Comparison of ENCODE assay signal across 2 cellular contexts in the genomic region with DNA sequence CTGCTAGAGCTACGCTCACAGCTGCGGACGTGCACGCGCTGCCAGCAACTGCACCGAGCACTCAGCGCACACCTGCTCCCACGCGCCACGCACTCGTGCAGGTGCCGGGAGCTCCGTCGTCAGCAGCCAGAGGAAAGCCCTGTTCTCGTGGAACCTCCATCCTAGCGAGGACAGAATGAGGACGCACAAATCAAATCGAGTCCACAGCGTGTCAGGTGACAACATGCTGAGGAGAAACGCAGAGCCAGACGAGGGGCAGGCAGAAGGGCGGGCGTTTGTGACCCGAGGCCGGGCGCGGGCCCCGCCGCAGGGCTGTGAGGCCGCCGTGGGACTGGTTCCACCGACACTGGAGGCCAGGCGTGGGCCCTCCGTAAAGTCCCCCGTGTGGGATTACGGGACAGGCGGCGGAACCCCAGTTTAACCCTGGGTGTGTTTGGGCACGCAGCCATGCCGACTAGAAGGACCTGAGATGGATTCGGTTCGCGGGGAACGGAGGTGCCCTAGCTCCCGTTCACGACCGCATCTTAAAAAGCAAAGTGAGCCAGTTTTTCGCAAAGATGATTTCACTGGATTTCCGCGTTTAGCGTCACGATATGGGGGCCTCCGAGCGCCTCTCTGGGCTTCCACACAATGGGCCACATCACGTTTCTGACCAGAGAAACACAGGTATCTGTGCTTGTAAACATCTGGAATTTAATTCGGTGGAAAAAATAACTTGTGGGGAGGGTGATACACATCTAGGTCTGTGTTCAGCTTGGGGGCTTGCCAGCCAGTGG.
TF ChIP-seq lines count a peak whose summit lies in the region.

No MANE protein-coding gene starts in this region.

TF ChIP-seq in GM23338, 12 proteins besides CTCF, POLR2A, EP300 and RAD21 (continues in another document):
- TF ChIP-seq ZNF331 (CRISPR knock-in tag; IDR thresholded peaks at IDR 0.05; ENCODE audit: low read depth) (no peak), POLR2AphosphoS5 (IDR thresholded peaks at IDR 0.05; ENCODE audit: low read depth) (no peak), STAT1 (IDR thresholded peaks at IDR 0.05; ENCODE audit: unreplicated experiment) (no peak), CREB1 (CRISPR knock-in tag; IDR thresholded peaks at IDR 0.05; ENCODE audit: low read depth) (no peak), EZH2phosphoT487 (IDR thresholded peaks at IDR 0.05; ENCODE audit: unreplicated experiment) (no peak), NANOG (IDR thresholded peaks at IDR 0.05; ENCODE audit: borderline replicate concordance) (no peak), ZNF114 (CRISPR knock-in tag; IDR thresholded peaks at IDR 0.05) (no peak), EZH2 (IDR thresholded peaks at IDR 0.05; ENCODE audit: low read depth, unreplicated experiment) (no peak), JUNB (IDR thresholded peaks at IDR 0.05; ENCODE audit: unreplicated experiment) (no peak)
- TF ChIP-seq, protein P1, sequence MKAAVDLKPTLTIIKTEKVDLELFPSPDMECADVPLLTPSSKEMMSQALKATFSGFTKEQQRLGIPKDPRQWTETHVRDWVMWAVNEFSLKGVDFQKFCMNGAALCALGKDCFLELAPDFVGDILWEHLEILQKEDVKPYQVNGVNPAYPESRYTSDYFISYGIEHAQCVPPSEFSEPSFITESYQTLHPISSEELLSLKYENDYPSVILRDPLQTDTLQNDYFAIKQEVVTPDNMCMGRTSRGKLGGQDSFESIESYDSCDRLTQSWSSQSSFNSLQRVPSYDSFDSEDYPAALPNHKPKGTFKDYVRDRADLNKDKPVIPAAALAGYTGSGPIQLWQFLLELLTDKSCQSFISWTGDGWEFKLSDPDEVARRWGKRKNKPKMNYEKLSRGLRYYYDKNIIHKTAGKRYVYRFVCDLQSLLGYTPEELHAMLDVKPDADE (IDR thresholded peaks at IDR 0.05) = no peak
- TF ChIP-seq, protein P2, sequence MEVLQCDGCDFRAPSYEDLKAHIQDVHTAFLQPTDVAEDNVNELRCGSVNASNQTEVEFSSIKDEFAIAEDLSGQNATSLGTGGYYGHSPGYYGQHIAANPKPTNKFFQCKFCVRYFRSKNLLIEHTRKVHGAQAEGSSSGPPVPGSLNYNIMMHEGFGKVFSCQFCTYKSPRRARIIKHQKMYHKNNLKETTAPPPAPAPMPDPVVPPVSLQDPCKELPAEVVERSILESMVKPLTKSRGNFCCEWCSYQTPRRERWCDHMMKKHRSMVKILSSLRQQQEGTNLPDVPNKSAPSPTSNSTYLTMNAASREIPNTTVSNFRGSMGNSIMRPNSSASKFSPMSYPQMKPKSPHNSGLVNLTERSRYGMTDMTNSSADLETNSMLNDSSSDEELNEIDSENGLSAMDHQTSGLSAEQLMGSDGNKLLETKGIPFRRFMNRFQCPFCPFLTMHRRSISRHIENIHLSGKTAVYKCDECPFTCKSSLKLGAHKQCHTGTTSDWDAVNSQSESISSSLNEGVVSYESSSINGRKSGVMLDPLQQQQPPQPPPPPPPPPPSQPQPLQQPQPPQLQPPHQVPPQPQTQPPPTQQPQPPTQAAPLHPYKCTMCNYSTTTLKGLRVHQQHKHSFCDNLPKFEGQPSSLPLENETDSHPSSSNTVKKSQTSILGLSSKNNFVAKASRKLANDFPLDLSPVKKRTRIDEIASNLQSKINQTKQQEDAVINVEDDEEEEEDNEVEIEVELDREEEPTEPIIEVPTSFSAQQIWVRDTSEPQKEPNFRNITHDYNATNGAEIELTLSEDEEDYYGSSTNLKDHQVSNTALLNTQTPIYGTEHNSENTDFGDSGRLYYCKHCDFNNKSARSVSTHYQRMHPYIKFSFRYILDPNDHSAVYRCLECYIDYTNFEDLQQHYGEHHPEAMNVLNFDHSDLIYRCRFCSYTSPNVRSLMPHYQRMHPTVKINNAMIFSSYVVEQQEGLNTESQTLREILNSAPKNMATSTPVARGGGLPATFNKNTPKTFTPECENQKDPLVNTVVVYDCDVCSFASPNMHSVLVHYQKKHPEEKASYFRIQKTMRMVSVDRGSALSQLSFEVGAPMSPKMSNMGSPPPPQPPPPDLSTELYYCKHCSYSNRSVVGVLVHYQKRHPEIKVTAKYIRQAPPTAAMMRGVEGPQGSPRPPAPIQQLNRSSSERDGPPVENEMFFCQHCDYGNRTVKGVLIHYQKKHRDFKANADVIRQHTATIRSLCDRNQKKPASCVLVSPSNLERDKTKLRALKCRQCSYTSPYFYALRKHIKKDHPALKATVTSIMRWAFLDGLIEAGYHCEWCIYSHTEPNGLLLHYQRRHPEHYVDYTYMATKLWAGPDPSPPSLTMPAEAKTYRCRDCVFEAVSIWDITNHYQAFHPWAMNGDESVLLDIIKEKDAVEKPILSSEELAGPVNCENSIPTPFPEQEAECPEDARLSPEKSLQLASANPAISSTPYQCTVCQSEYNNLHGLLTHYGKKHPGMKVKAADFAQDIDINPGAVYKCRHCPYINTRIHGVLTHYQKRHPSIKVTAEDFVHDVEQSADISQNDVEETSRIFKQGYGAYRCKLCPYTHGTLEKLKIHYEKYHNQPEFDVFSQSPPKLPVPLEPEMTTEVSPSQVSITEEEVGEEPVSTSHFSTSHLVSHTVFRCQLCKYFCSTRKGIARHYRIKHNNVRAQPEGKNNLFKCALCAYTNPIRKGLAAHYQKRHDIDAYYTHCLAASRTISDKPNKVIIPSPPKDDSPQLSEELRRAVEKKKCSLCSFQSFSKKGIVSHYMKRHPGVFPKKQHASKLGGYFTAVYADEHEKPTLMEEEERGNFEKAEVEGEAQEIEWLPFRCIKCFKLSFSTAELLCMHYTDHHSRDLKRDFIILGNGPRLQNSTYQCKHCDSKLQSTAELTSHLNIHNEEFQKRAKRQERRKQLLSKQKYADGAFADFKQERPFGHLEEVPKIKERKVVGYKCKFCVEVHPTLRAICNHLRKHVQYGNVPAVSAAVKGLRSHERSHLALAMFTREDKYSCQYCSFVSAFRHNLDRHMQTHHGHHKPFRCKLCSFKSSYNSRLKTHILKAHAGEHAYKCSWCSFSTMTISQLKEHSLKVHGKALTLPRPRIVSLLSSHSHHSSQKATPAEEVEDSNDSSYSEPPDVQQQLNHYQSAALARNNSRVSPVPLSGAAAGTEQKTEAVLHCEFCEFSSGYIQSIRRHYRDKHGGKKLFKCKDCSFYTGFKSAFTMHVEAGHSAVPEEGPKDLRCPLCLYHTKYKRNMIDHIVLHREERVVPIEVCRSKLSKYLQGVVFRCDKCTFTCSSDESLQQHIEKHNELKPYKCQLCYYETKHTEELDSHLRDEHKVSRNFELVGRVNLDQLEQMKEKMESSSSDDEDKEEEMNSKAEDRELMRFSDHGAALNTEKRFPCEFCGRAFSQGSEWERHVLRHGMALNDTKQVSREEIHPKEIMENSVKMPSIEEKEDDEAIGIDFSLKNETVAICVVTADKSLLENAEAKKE (CRISPR knock-in tag; IDR thresholded peaks at IDR 0.05) = no peak

TF ChIP-seq in H1, 55 proteins besides CTCF, POLR2A, EP300 and RAD21:
- TF ChIP-seq HDAC6 (IDR thresholded peaks at IDR 0.05; ENCODE audit: low read depth, low read length) (no peak), BACH1 (IDR thresholded peaks at IDR 0.05; ENCODE audit: low read length) (no peak), SAP30 (IDR thresholded peaks at IDR 0.05; ENCODE audit: insufficient read depth, insufficient replicate concordance, low read length) (no peak), CBX8 (IDR thresholded peaks at IDR 0.05; ENCODE audit: borderline replicate concordance, low read depth, low read length) (no peak), CREB1 (IDR thresholded peaks at IDR 0.05) (no peak), CEBPB (IDR thresholded peaks at IDR 0.05; ENCODE audit: low read depth, low read length) (no peak), SIN3A (conservative IDR thresholded peaks at IDR 0.05 in 1 of 2, IDR thresholded peaks at IDR 0.05 in 1 of 2; ENCODE audit: low read depth in 1 of 2, low read length in 2 of 2) (no peak), RXRA (IDR thresholded peaks at IDR 0.05; ENCODE audit: insufficient read depth, low read depth, low read length) (no peak), BRCA1 (IDR thresholded peaks at IDR 0.05; ENCODE audit: low read depth, low read length) (no peak), RNF2 (IDR thresholded peaks at IDR 0.05; ENCODE audit: borderline replicate concordance, low read depth, low read length, missing control alignments, poor library complexity, severe bottlenecking) (no peak), SP2 (IDR thresholded peaks at IDR 0.05; ENCODE audit: low read length) (no peak), SP4 (IDR thresholded peaks at IDR 0.05; ENCODE audit: low read length) (no peak), ASH2L (IDR thresholded peaks at IDR 0.05; ENCODE audit: low read length) (no peak)
- TF ChIP-seq, protein P3, sequence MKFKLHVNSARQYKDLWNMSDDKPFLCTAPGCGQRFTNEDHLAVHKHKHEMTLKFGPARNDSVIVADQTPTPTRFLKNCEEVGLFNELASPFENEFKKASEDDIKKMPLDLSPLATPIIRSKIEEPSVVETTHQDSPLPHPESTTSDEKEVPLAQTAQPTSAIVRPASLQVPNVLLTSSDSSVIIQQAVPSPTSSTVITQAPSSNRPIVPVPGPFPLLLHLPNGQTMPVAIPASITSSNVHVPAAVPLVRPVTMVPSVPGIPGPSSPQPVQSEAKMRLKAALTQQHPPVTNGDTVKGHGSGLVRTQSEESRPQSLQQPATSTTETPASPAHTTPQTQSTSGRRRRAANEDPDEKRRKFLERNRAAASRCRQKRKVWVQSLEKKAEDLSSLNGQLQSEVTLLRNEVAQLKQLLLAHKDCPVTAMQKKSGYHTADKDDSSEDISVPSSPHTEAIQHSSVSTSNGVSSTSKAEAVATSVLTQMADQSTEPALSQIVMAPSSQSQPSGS (IDR thresholded peaks at IDR 0.05; ENCODE audit: low read length) = no peak
- TF ChIP-seq, protein P4, sequence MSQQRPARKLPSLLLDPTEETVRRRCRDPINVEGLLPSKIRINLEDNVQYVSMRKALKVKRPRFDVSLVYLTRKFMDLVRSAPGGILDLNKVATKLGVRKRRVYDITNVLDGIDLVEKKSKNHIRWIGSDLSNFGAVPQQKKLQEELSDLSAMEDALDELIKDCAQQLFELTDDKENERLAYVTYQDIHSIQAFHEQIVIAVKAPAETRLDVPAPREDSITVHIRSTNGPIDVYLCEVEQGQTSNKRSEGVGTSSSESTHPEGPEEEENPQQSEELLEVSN (IDR thresholded peaks at IDR 0.05) = no peak
- TF ChIP-seq, protein P5, sequence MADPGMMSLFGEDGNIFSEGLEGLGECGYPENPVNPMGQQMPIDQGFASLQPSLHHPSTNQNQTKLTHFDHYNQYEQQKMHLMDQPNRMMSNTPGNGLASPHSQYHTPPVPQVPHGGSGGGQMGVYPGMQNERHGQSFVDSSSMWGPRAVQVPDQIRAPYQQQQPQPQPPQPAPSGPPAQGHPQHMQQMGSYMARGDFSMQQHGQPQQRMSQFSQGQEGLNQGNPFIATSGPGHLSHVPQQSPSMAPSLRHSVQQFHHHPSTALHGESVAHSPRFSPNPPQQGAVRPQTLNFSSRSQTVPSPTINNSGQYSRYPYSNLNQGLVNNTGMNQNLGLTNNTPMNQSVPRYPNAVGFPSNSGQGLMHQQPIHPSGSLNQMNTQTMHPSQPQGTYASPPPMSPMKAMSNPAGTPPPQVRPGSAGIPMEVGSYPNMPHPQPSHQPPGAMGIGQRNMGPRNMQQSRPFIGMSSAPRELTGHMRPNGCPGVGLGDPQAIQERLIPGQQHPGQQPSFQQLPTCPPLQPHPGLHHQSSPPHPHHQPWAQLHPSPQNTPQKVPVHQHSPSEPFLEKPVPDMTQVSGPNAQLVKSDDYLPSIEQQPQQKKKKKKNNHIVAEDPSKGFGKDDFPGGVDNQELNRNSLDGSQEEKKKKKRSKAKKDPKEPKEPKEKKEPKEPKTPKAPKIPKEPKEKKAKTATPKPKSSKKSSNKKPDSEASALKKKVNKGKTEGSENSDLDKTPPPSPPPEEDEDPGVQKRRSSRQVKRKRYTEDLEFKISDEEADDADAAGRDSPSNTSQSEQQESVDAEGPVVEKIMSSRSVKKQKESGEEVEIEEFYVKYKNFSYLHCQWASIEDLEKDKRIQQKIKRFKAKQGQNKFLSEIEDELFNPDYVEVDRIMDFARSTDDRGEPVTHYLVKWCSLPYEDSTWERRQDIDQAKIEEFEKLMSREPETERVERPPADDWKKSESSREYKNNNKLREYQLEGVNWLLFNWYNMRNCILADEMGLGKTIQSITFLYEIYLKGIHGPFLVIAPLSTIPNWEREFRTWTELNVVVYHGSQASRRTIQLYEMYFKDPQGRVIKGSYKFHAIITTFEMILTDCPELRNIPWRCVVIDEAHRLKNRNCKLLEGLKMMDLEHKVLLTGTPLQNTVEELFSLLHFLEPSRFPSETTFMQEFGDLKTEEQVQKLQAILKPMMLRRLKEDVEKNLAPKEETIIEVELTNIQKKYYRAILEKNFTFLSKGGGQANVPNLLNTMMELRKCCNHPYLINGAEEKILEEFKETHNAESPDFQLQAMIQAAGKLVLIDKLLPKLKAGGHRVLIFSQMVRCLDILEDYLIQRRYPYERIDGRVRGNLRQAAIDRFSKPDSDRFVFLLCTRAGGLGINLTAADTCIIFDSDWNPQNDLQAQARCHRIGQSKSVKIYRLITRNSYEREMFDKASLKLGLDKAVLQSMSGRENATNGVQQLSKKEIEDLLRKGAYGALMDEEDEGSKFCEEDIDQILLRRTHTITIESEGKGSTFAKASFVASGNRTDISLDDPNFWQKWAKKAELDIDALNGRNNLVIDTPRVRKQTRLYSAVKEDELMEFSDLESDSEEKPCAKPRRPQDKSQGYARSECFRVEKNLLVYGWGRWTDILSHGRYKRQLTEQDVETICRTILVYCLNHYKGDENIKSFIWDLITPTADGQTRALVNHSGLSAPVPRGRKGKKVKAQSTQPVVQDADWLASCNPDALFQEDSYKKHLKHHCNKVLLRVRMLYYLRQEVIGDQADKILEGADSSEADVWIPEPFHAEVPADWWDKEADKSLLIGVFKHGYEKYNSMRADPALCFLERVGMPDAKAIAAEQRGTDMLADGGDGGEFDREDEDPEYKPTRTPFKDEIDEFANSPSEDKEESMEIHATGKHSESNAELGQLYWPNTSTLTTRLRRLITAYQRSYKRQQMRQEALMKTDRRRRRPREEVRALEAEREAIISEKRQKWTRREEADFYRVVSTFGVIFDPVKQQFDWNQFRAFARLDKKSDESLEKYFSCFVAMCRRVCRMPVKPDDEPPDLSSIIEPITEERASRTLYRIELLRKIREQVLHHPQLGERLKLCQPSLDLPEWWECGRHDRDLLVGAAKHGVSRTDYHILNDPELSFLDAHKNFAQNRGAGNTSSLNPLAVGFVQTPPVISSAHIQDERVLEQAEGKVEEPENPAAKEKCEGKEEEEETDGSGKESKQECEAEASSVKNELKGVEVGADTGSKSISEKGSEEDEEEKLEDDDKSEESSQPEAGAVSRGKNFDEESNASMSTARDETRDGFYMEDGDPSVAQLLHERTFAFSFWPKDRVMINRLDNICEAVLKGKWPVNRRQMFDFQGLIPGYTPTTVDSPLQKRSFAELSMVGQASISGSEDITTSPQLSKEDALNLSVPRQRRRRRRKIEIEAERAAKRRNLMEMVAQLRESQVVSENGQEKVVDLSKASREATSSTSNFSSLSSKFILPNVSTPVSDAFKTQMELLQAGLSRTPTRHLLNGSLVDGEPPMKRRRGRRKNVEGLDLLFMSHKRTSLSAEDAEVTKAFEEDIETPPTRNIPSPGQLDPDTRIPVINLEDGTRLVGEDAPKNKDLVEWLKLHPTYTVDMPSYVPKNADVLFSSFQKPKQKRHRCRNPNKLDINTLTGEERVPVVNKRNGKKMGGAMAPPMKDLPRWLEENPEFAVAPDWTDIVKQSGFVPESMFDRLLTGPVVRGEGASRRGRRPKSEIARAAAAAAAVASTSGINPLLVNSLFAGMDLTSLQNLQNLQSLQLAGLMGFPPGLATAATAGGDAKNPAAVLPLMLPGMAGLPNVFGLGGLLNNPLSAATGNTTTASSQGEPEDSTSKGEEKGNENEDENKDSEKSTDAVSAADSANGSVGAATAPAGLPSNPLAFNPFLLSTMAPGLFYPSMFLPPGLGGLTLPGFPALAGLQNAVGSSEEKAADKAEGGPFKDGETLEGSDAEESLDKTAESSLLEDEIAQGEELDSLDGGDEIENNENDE (IDR thresholded peaks at IDR 0.05; ENCODE audit: insufficient replicate concordance, low read length) = no peak
